Comparison of ENCODE assay signal across 8 cellular contexts in genomic region chr9:76403352-76403751, GRCh38. TPM values are rescaled to one million over a fixed set of nuclear protein-coding genes. Genes with fewer than 3 reads are reported as not detected.
A peak's percentile ranks its signal among the peaks of the same experiment; 100 is the strongest.
DNase-seq lines count a peak whose midpoint lies in the region; ATAC-seq and TF ChIP-seq lines count a peak whose summit lies in the region.

No MANE protein-coding gene starts in this region.

- no peak for DNase-seq in CD14-positive monocyte (ENCODE audit: low spot score)
- DNase-seq in NCI-H1694 treated with DMSO at 0.1 percent for 48 hours (lab: John Stamatoyannopoulos, UW), result peak; percentile 10
- DNase-seq in heart right ventricle, result peak in 1 of 2 donors; percentile 13
- no peak for DNase-seq in gastrocnemius medialis
- no peak for DNase-seq in effector CD8-positive, alpha-beta T cell (lab: John Stamatoyannopoulos, UW)

- H3K36me3 ChIP-seq in heart right ventricle, result no peaks in the 10 kb centered on the region
- H3K36me3 ChIP-seq in gastrocnemius medialis, result no peaks in the 10 kb centered on the region

- H3K4me3 Mint-ChIP-seq in CD14-positive monocyte, result peak overlapping the region; percentile 24 to 60
- H3K4me3 Mint-ChIP-seq in activated naive CD8-positive, alpha-beta T cell, result peak overlapping the region; percentile 67

- H3K27ac Mint-ChIP-seq in CD14-positive monocyte, result peak overlapping the region; percentile 11 to 81 (median 66)
- peak overlapping the region; percentile 81 for H3K27ac Mint-ChIP-seq in activated naive CD8-positive, alpha-beta T cell

- peaks cover 0 to 6% (median 0%) of the 10 kb centered on the region in 3 donors for H3K27me3 Mint-ChIP-seq in CD14-positive monocyte (ENCODE audit: low read depth in 3 of 3)
- H3K27me3 Mint-ChIP-seq in activated naive CD8-positive, alpha-beta T cell, result no peaks in the 10 kb centered on the region

- 11 to 35% methylated on average over 2 of the region's 2 CpGs for WGBS in heart right ventricle, 2 donors

- H3K4me1 ChIP-seq in heart right ventricle (peaks cover 0 to 11% (median 0%) of the 10 kb centered on the region in 9 donors), gastrocnemius medialis (no peaks in the 10 kb centered on the region)

- H3K27me3 ChIP-seq in heart right ventricle (no peaks in the 10 kb centered on the region), gastrocnemius medialis (no peaks in the 10 kb centered on the region)

- peaks cover 20% of the 10 kb centered on the region for H3K4me1 Mint-ChIP-seq in CD14-positive monocyte
- H3K4me1 Mint-ChIP-seq in activated naive CD8-positive, alpha-beta T cell (ENCODE audit: low read depth), result peaks cover 10% of the 10 kb centered on the region

- H3K9me3 ChIP-seq in heart right ventricle (no peaks in the 10 kb centered on the region), gastrocnemius medialis (no peaks in the 10 kb centered on the region)

- H3K4me3 ChIP-seq in heart right ventricle, result peak overlapping the region in 4 of 10 donors; percentile 2 to 30 (median 18)
- no peak overlapping the region for H3K4me3 ChIP-seq in gastrocnemius medialis

- no peaks in the 10 kb centered on the region for H3K9me3 Mint-ChIP-seq in CD14-positive monocyte
- no peaks in the 10 kb centered on the region for H3K9me3 Mint-ChIP-seq in activated naive CD8-positive, alpha-beta T cell (ENCODE audit: low read depth)

- intact Hi-C loops in CD14-positive monocyte (cut with micrococcal nuclease), result loop anchor here in 1 of 2 donors (10.0 kb wide), 1 partner anchor 51 kb away; the partner anchor contains the start of gene GCNT1
- intact Hi-C loops in heart right ventricle (cut with DNase I), result loop anchor here in 4 of 10 donors (1.0 to 10.0 kb wide), 3 partner anchors 299 to 301 kb away; no protein-coding TSS in a partner anchor
- intact Hi-C loops in gastrocnemius medialis (cut with DNase I; ENCODE audit: low total_unique reads), result no loop called here

- no peaks in the 10 kb centered on the region for H3K36me3 Mint-ChIP-seq in CD14-positive monocyte
- no peaks in the 10 kb centered on the region for H3K36me3 Mint-ChIP-seq in activated naive CD8-positive, alpha-beta T cell

- TF ChIP-seq CTCF in CD14-positive monocyte (IDR thresholded peaks at IDR 0.05) (peak; percentile 56), heart right ventricle (IDR thresholded peaks at IDR 0.05) (peak in 8 of 9 donors; percentile 24 to 69 (median 58)), gastrocnemius medialis (IDR thresholded peaks at IDR 0.05 in 4 of 5, conservative IDR thresholded peaks at IDR 0.05 in 1 of 5) (peak in 4 of 5 experiments; percentile 19 to 49 (median 32))

- in situ Hi-C loops in gastrocnemius medialis (cut with MboI; ENCODE audit: low sequenced_read_pairs in 4 of 4), result no loop called here

- no peak for TF ChIP-seq POLR2A in gastrocnemius medialis (IDR thresholded peaks at IDR 0.05)

- H3K27ac ChIP-seq in heart right ventricle (peak overlapping the region in 5 of 10 donors; percentile 6 to 63 (median 41)), gastrocnemius medialis (peak overlapping the region in 1 of 4 donors; percentile 31)

- peak; percentile 86 for ATAC-seq in GM18502 (IDR thresholded peaks at IDR 0.05; ENCODE audit: poor library complexity, unreplicated experiment)
- peak; percentile 88 for ATAC-seq in HG02840 (IDR thresholded peaks at IDR 0.05; ENCODE audit: low FRiP score, unreplicated experiment)
- ATAC-seq in heart right ventricle, result peak in 7 of 8 donors; percentile 33 to 87 (median 70)
- peak in 1 of 2 donors; percentile 60 for ATAC-seq in gastrocnemius medialis

RNA-seq across cellular contexts. Expression of gene RFK, which starts 9.1 kb away (rescaled TPM):
- polyA plus RNA-seq in CD14-positive monocyte (10 to 100 TPM; 44.4 to 46.6 TPM), heart right ventricle (10 to 100 TPM in 1 of 2 donors, 1 to 10 TPM in 1; 7.1 to 15.3 TPM)
- total RNA-seq in heart right ventricle (10 to 100 TPM; 14.6 to 33.6 (median 21.6) TPM), gastrocnemius medialis (10 to 100 TPM; 13.2 to 33.6 (median 25.6) TPM)

RNA-seq across cellular contexts. Expression of gene GCNT1, which starts 55.6 kb away (rescaled TPM):
- 10 to 100 TPM in 1 of 2 donors, 1 to 10 TPM in 1; 8.4 to 15.4 TPM for polyA plus RNA-seq in CD14-positive monocyte
- total RNA-seq in heart right ventricle, result 1 to 10 TPM in 8 of 10 donors, under 1 TPM in 2; 0.66 to 8.1 (median 2.3) TPM
- 1 to 10 TPM in 1 of 2 donors, under 1 TPM in 1; 0.91 to 1.5 TPM for polyA plus RNA-seq in heart right ventricle
- total RNA-seq in gastrocnemius medialis, result 1 to 10 TPM in 3 of 4 donors, under 1 TPM in 1; 0.98 to 6.6 (median 4.2) TPM
